ENCODE assay signal across 21 cellular contexts in the genomic region with DNA sequence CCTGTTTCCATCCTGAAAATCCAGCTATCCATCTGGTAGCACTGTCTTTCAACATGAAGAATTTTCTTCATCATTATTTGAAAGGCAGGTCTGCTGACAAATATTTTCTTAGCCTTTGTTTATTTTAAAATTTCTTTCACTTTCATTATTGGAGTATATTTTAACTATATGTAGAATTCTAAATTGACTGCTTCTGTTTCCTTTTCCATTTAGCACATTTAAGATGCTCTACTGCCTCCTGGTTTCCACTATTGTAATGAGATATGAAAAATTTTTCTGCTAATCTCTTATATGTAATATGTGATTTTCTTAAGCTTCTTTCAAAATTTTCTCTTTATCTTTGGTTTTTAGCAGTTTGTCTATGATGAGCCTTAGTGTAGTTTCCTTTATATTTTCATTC.
"Had no signal": no experiment of that assay in that cellular context is flagged by ENCODE, and none has a peak within 500 bp of the region (broad histone marks: within the 10 kb centered on the region; RNA-seq: fewer than 3 reads in every experiment).

No MANE protein-coding gene starts in this region.

- H3K4me3 ChIP-seq: coronary artery, gastroesophageal sphincter, heart right ventricle, tibial artery had no signal

- H3K27ac Mint-ChIP-seq: activated CD8-positive, alpha-beta T cell treated with anti-CD3 and anti-CD28 coated beads for 36 hours; activated naive CD4-positive, alpha-beta T cell treated with anti-CD3 and anti-CD28 coated beads for 36 hours; activated naive CD8-positive, alpha-beta T cell treated with anti-CD3 and anti-CD28 coated beads, Interleukin-2, amount 50 U/mL, for 24 hours; activated T-helper 2 cell treated with anti-CD3 and anti-CD28 coated beads, Interferon-gamma antibody, Interleukin-2, Interleukin-4, amounts not matched to agents 10 μg/mL and 5 μg/mL and 100 μg/mL, durations not matched to agents 14 hours and 24 hours and 36 hours; progenitor cell of endocrine pancreas had no signal

- H3K4me1 ChIP-seq: gastroesophageal sphincter, heart right ventricle had no signal

- H3K27ac ChIP-seq: brain microvascular endothelial cell, coronary artery, gastroesophageal sphincter, heart right ventricle, tibial artery had no signal

- H3K4me1 Mint-ChIP-seq: activated naive CD8-positive, alpha-beta T cell treated with anti-CD3 and anti-CD28 coated beads, Interleukin-2, amount 50 U/mL, for 24 hours had no signal

- ATAC-seq: activated CD8-positive, alpha-beta T cell treated with anti-CD3 and anti-CD28 coated beads for 36 hours; activated naive CD8-positive, alpha-beta T cell treated with anti-CD3 and anti-CD28 coated beads, Interleukin-2, amount 50 U/mL, for 24 hours; gastroesophageal sphincter; heart right ventricle; left ventricle myocardium superior; stimulated activated naive CD8-positive, alpha-beta T cell treated with anti-CD3 and anti-CD28 coated beads, Interleukin-15, Interleukin-2, amounts not matched to agents 100 U/mL and 50 U/mL, for 24 hours had no signal

- FAIRE-seq: TTC549 had no signal

- H3K9me3 ChIP-seq: gastroesophageal sphincter, heart right ventricle, tibial artery had no signal

- H3K27me3 Mint-ChIP-seq: activated CD8-positive, alpha-beta T cell treated with anti-CD3 and anti-CD28 coated beads for 36 hours; activated naive CD8-positive, alpha-beta T cell treated with anti-CD3 and anti-CD28 coated beads, Interleukin-2, amount 50 U/mL, for 24 hours; progenitor cell of endocrine pancreas had no signal

- DNase-seq: activated CD4-positive, alpha-beta T cell treated with anti-CD3 and anti-CD28 coated beads for 48 hours; activated CD4-positive, CD25-positive, alpha-beta regulatory T cell; activated CD8-positive, alpha-beta T cell treated with anti-CD3 and anti-CD28 coated beads for 36 hours; activated naive CD4-positive, alpha-beta T cell treated with anti-CD3 and anti-CD28 coated beads for 36 hours; activated naive CD8-positive, alpha-beta T cell treated with anti-CD3 and anti-CD28 coated beads, Interleukin-2, amount 50 U/mL, for 24 hours; activated T-cell treated with anti-CD3 and anti-CD28 coated beads, Interleukin-2, amount 50 U/mL, for 1 hour; aorta; brain microvascular endothelial cell; central memory CD4-positive, alpha-beta T cell; heart right ventricle; immature natural killer cell; left ventricle myocardium superior; occipital lobe; stimulated activated naive CD8-positive, alpha-beta T cell treated with anti-CD3 and anti-CD28 coated beads, Interleukin-15, Interleukin-2, amounts not matched to agents 100 U/mL and 50 U/mL, for 24 hours; substantia nigra; tibial artery had no signal

- H3K27me3 ChIP-seq: brain microvascular endothelial cell, gastroesophageal sphincter, heart right ventricle, tibial artery had no signal

- H3K9me3 Mint-ChIP-seq: activated CD8-positive, alpha-beta T cell treated with anti-CD3 and anti-CD28 coated beads for 36 hours; activated T-helper 2 cell treated with anti-CD3 and anti-CD28 coated beads, Interferon-gamma antibody, Interleukin-2, Interleukin-4, amounts not matched to agents 10 μg/mL and 5 μg/mL and 100 μg/mL, durations not matched to agents 14 hours and 24 hours and 36 hours had no signal

- H3K4me3 Mint-ChIP-seq: activated CD8-positive, alpha-beta T cell treated with anti-CD3 and anti-CD28 coated beads for 36 hours; activated naive CD4-positive, alpha-beta T cell treated with anti-CD3 and anti-CD28 coated beads for 36 hours; activated naive CD8-positive, alpha-beta T cell treated with anti-CD3 and anti-CD28 coated beads, Interleukin-2, amount 50 U/mL, for 24 hours had no signal

- H3K36me3 ChIP-seq: brain microvascular endothelial cell, heart right ventricle, tibial artery had no signal
